Comparison of ENCODE assay signal across 8 cellular contexts in the genomic region with DNA sequence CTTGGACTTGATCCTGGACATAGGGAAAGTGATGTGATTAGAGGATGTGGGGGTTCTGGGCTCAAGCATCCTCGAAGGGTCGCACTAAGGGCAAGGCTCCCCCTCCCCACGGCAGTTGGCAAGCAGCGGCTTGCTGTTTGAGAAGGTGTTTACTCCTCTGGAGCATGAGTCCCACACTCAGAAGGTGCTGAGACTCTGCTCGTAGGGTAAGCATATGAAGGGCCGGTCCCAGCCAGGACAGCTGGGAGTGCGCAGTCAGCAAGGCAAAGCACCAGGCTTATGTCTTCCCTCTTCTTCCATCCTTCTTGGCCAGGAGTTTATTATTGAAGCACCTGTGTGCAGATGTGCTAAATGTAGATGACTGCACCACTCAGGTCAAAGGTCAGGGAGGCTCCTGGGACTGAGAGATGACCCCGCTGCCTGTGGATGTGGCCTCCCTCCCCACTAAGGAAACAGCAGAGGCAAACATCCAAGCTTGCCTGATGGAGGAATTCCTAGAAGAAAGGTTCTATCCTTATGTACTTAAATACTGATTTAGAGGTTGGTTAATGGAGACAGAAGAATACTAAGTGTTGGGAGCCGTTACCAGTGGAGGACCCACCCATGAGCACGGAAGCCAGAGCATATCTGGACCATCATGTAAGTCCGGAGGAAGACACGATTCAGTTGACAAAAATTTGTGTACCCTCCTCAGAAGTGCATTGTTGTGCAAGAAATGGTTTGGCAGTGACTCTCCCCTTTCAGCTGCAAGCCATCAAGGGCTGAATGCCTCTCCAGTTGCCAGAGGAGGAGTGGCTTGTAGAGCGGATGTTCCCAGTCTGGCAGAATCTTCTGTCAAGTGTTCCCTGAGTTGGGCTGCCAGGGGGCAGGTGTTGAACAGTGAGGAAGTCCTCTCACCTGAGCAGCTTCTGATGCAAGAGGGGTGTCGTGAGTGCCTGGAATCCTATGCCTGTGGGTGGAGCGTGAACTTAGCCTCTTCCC. TPM values are rescaled to one million over a fixed set of nuclear protein-coding genes. Genes with fewer than 3 reads are reported as not detected.
A peak's percentile ranks its signal among the peaks of the same experiment; 100 is the strongest.
DNase-seq lines count a peak whose midpoint lies in the region; ATAC-seq and TF ChIP-seq lines count a peak whose summit lies in the region.

No MANE protein-coding gene starts in this region.

- DNase-seq in LHCN-M2 (ENCODE audit: low read depth), result peak; percentile 73
- DNase-seq in MCF 10A (ENCODE audit: unreplicated experiment), result peak; percentile 100
- peak; percentile 98 for DNase-seq in left lobe of liver (ENCODE audit: low spot score)
- peak; percentile 75 for DNase-seq in transverse colon
- DNase-seq in activated naive CD4-positive, alpha-beta T cell treated with anti-CD3 and anti-CD28 coated beads, Interleukin-2, amount 50 U/mL, for 16 hours, result no peak
- DNase-seq in H7, result no peak

- peak; percentile 89 for ATAC-seq in left lobe of liver
- no peak for ATAC-seq in HG03045 (IDR thresholded peaks at IDR 0.05; ENCODE audit: unreplicated experiment)

- intact Hi-C loops in MCF 10A (cut with micrococcal nuclease) (loop anchor here (1.0 to 2.0 kb wide), 6 partner anchors 27 to 138 kb away; a partner anchor contains a TSS), transverse colon (cut with DNase I; ENCODE audit: low total_unique reads) (no loop called here)

- TF ChIP-seq CTCF in 22Rv1 (IDR thresholded peaks at IDR 0.05), result no peak
- no peak for TF ChIP-seq CTCF in MCF 10A (IDR thresholded peaks at IDR 0.05; ENCODE audit: unreplicated experiment)
- no peak for TF ChIP-seq CTCF in transverse colon (IDR thresholded peaks at IDR 0.05)

- H3K27me3 Mint-ChIP-seq in MCF 10A (ENCODE audit: insufficient read depth, unreplicated experiment), result no peaks in the 10 kb centered on the region

- in situ Hi-C loops in transverse colon (cut with MboI; ENCODE audit: low pct_ligation_motif_present in 1 of 4, low pct_unique_long_range_greater_than_20kb in 1 of 4, low sequenced_read_pairs in 3 of 4), result no loop called here

- H3K4me1 Mint-ChIP-seq in MCF 10A (ENCODE audit: insufficient read depth, unreplicated experiment), result peaks cover 58% of the 10 kb centered on the region

- CTCF ChIA-PET in MCF 10A (lab: Yijun Ruan, JAX), result interaction anchor here (0.6 to 6.9 kb wide), 18 partner anchors 20 to 207 kb away, joined by 3 to 86 read pairs (median 3); a partner anchor contains a TSS

- no peaks in the 10 kb centered on the region for H3K36me3 Mint-ChIP-seq in MCF 10A (ENCODE audit: insufficient read depth, unreplicated experiment)

- no peaks in the 10 kb centered on the region for H3K9me3 ChIP-seq in transverse colon

- H3K27ac ChIP-seq in 22Rv1, result peak overlapping the region; percentile 79
- peak overlapping the region; percentile 80 to 88 (median 85) for H3K27ac ChIP-seq in transverse colon

- POLR2A ChIA-PET in MCF 10A (lab: Yijun Ruan, JAX), result interaction anchor here (0.6 to 8.7 kb wide), 32 partner anchors 10 to 435 kb away, joined by 3 to 321 read pairs (median 4); a partner anchor contains a TSS

- H3K27me3 ChIP-seq in transverse colon (no peaks in the 10 kb centered on the region), H7 (ENCODE audit: control insufficient read depth, insufficient read depth, low read length) (no peaks in the 10 kb centered on the region)

- H3K36me3 ChIP-seq in transverse colon, result no peaks in the 10 kb centered on the region
- H3K36me3 ChIP-seq in H7 (replicated peaks; ENCODE audit: control insufficient read depth, insufficient read depth, low read length), result peaks cover 1% of the 10 kb centered on the region; the same call in 1 of the 2 replicates

- H3K4me1 ChIP-seq in transverse colon, result peaks cover 24 to 49% (median 40%) of the 10 kb centered on the region in 4 donors

- no peaks in the 10 kb centered on the region for H3K9me3 Mint-ChIP-seq in MCF 10A (ENCODE audit: unreplicated experiment)

- TF ChIP-seq POLR2A in transverse colon (IDR thresholded peaks at IDR 0.05), result no peak

- peak overlapping the region; percentile 61 for H3K27ac Mint-ChIP-seq in MCF 10A (ENCODE audit: low read depth, unreplicated experiment)

- no peak overlapping the region for H3K4me3 ChIP-seq in transverse colon
- no peak overlapping the region for H3K4me3 ChIP-seq in H7 (ENCODE audit: insufficient read depth, low read depth, low read length)

- 57 to 100% methylated on average over 1 to 15 of the region's 15 CpGs for WGBS in transverse colon (ENCODE audit: low coverage in 1 of 2), 2 donors

- peak; percentile 40 for TF ChIP-seq EP300 in transverse colon (IDR thresholded peaks at IDR 0.05; ENCODE audit: low read depth)

- H3K4me3 Mint-ChIP-seq in MCF 10A (ENCODE audit: unreplicated experiment), result peak overlapping the region; percentile 53

- BruUV-seq in MCF 10A (replicated peaks; lab: Mats Ljungman, UMichigan), result no TSS peak

RNA-seq across cellular contexts. Expression of a gene that starts 27.2 kb away (rescaled TPM):
- total RNA-seq in LHCN-M2 (2014; rRNA removed) (40.8 and 43.3 TPM in 2 replicates), MCF 10A (2022) (75.1 and 82.4 TPM in 2 replicates), left lobe of liver (9.9 TPM), transverse colon (10 to 100 TPM in 2 of 4 donors, 1 to 10 TPM in 1, not detected in 1; 3.2 to 18.7 (median 12.9) TPM)
- polyA plus RNA-seq in LHCN-M2 (2012), result 25.1 TPM
- 109 and 123 TPM in 2 replicates for total RNA-seq in H7 (2014; rRNA removed; shearing (Covaris generic))

Comparison
In these comparisons a context has a peak if more than half of its experiments do, and no peak if none do; other contexts are left out.
1. DNase-seq: peak in LHCN-M2 (single experiment), MCF 10A (single experiment), left lobe of liver (single experiment) and transverse colon (single experiment); none in activated naive CD4-positive, alpha-beta T cell treated with anti-CD3 and anti-CD28 coated beads, Interleukin-2, amount 50 U/mL, for 16 hours (single experiment) and H7 (single experiment).